ENCODE assay signal across 21 cellular contexts in genomic region chr9:133493428-133493827, GRCh38. TPM values are rescaled to one million over a fixed set of nuclear protein-coding genes. Genes with fewer than 3 reads are reported as not detected.
DNase-seq lines count a peak whose midpoint lies in the region; ATAC-seq and TF ChIP-seq lines count a peak whose summit lies in the region.
"Had no signal": no experiment of that assay in that cellular context is flagged by ENCODE, and none has a peak within 500 bp of the region (broad histone marks: within the 10 kb centered on the region; RNA-seq: fewer than 3 reads in every experiment).

No MANE protein-coding gene starts in this region.

- no peaks in the 10 kb centered on the region for H4K20me1 ChIP-seq in neural progenitor cell (ENCODE audit: low read depth)

- no peak for TF ChIP-seq CTCF in neural progenitor cell (IDR thresholded peaks at IDR 0.05)
- TF ChIP-seq CTCF in upper lobe of left lung (IDR thresholded peaks at IDR 0.05), result no peak

- H3K9ac ChIP-seq in neural progenitor cell, result no peak overlapping the region

- H3F3A ChIP-seq in neural progenitor cell (ENCODE audit: low read depth), result peaks cover 9% of the 10 kb centered on the region

- no peak for ATAC-seq in Right ventricle myocardium inferior
- ATAC-seq in left lobe of liver, result peak; percentile 15
- ATAC-seq in upper lobe of left lung (ENCODE audit: low FRiP score in 2 of 2), result no peak
- ATAC-seq in left colon, result no peak
- no peak for ATAC-seq in HG02852 (IDR thresholded peaks at IDR 0.05; ENCODE audit: unreplicated experiment)

- H3K9me3 ChIP-seq in neural progenitor cell (ENCODE audit: low read depth) (no peaks in the 10 kb centered on the region), upper lobe of left lung (no peaks in the 10 kb centered on the region)
- H3K9me3 ChIP-seq: BE2C had no signal

- TF ChIP-seq EP300 in upper lobe of left lung (IDR thresholded peaks at IDR 0.05), result peak in 3 of 4 donors; percentile 27 to 69 (median 61)

- H3K4me3 Mint-ChIP-seq in neural progenitor cell, result no peak overlapping the region
- H3K4me3 Mint-ChIP-seq: CD4-positive, alpha-beta T cell; IgD-negative memory B cell had no signal

- H3K27me3 ChIP-seq in neural progenitor cell (no peaks in the 10 kb centered on the region), upper lobe of left lung (no peaks in the 10 kb centered on the region)
- H3K27me3 ChIP-seq: BE2C had no signal

- H3K79me2 ChIP-seq in neural progenitor cell (ENCODE audit: low read depth), result no peaks in the 10 kb centered on the region

- H3K4me1 ChIP-seq in neural progenitor cell (no peaks in the 10 kb centered on the region), upper lobe of left lung (peaks cover under 1 to 18% (median 13%) of the 10 kb centered on the region in 4 donors)

- H3K36me3 ChIP-seq in neural progenitor cell, result no peaks in the 10 kb centered on the region
- no peaks in the 10 kb centered on the region for H3K36me3 ChIP-seq in upper lobe of left lung
- H3K36me3 ChIP-seq: BE2C had no signal

- intact Hi-C loops in Right ventricle myocardium inferior (cut with DNase I), result no loop called here
- intact Hi-C loops in cardiac septum (cut with DNase I), result no loop called here
- intact Hi-C loops in left colon (cut with DNase I, micrococcal nuclease), result no loop called here

- H3K27ac ChIP-seq in neural progenitor cell, result no peak overlapping the region
- peak overlapping the region; percentile 45 to 79 (median 61) for H3K27ac ChIP-seq in upper lobe of left lung

- no peak overlapping the region for H3K4me2 ChIP-seq in neural progenitor cell

- peaks cover 16% of the 10 kb centered on the region for H3K27me3 Mint-ChIP-seq in neural progenitor cell (ENCODE audit: insufficient read depth, low read depth)

- no peaks in the 10 kb centered on the region for H3K36me3 Mint-ChIP-seq in neural progenitor cell
- H3K36me3 Mint-ChIP-seq: IgD-negative memory B cell had no signal

- DNase-seq in Right ventricle myocardium inferior (ENCODE audit: missing footprints) (peak; percentile 51), cardiac septum (ENCODE audit: low spot score) (no peak), left lobe of liver (ENCODE audit: low spot score) (no peak), neural progenitor cell (ENCODE audit: low spot score) (no peak), upper lobe of left lung (peak in 1 of 2 donors; percentile 60), left colon (no peak), epidermal melanocyte (ENCODE audit: insufficient read length, low spot score) (no peak)
- DNase-seq: 8988T; BE2C; CD4-positive, alpha-beta T cell; DMS53; HCEC 1CT; NCI-H187; NCI-H345; NCI-H526 treated with DMSO at 0.1 percent for 48 hours had no signal

- peak overlapping the region; percentile 63 for H3K27ac Mint-ChIP-seq in neural progenitor cell
- H3K27ac Mint-ChIP-seq: CD4-positive, alpha-beta T cell; IgD-negative memory B cell had no signal

- 89 to 92% methylated on average over 5 to 7 of the region's 11 CpGs for WGBS in upper lobe of left lung, 2 donors

- no peaks in the 10 kb centered on the region for H3K9me3 Mint-ChIP-seq in neural progenitor cell
- H3K9me3 Mint-ChIP-seq: CD4-positive, alpha-beta T cell; IgD-negative memory B cell had no signal

- H3K4me3 ChIP-seq in neural progenitor cell, result no peak overlapping the region
- no peak overlapping the region for H3K4me3 ChIP-seq in upper lobe of left lung

- no peak overlapping the region for H2AFZ ChIP-seq in neural progenitor cell (replicated peaks)

- no peak for TF ChIP-seq POLR2A in upper lobe of left lung (IDR thresholded peaks at IDR 0.05)

- peaks cover 17% of the 10 kb centered on the region for H3K4me1 Mint-ChIP-seq in neural progenitor cell
- H3K4me1 Mint-ChIP-seq: IgD-negative memory B cell had no signal

RNA-seq across cellular contexts. Expression of gene SLC2A6, which starts 14.5 kb away (rescaled TPM):
- total RNA-seq in Right ventricle myocardium inferior, result 2.7 TPM
- 3.6 TPM for total RNA-seq in cardiac septum
- 1.3 TPM for total RNA-seq in left lobe of liver
- 2.3 and 8.8 TPM in 2 replicates for total RNA-seq in neural progenitor cell (ENCODE audit: low replicate concordance)
- total RNA-seq in upper lobe of left lung, result 10 to 100 TPM in 2 of 6 donors, 1 to 10 TPM in 4; 5.2 to 17.2 (median 7.5) TPM
- 1 to 10 TPM; 1.6 to 2.9 TPM for total RNA-seq in left colon

RNA-seq across cellular contexts. Expression of gene MYMK, which starts 31.3 kb away (rescaled TPM):
- total RNA-seq in Right ventricle myocardium inferior (not detected), cardiac septum (not detected), left lobe of liver (not detected), neural progenitor cell (ENCODE audit: low replicate concordance) (not detected in 2 replicates), upper lobe of left lung (not detected), left colon (not detected)
- total RNA-seq: CD4-positive, alpha-beta T cell; HT1080; OCI-LY7; RPMI7951 had no signal

RNA-seq across cellular contexts. Expression of gene CACFD1, which starts 33.6 kb away (rescaled TPM):
- 13.9 TPM for total RNA-seq in Right ventricle myocardium inferior
- 15.0 TPM for total RNA-seq in cardiac septum
- total RNA-seq in left lobe of liver, result 30.0 TPM
- 15.7 and 29.3 TPM in 2 replicates for total RNA-seq in neural progenitor cell (ENCODE audit: low replicate concordance)
- 10 to 100 TPM; 31.1 to 52.8 (median 38.5) TPM for total RNA-seq in upper lobe of left lung
- total RNA-seq in left colon, result 10 to 100 TPM; 66.1 to 75.4 TPM

RNA-seq across cellular contexts. Expression of gene ADAMTSL2, which starts 41.1 kb away (rescaled TPM):
- total RNA-seq in Right ventricle myocardium inferior (9.5 TPM), cardiac septum (9.6 TPM), left lobe of liver (18.0 TPM), neural progenitor cell (ENCODE audit: low replicate concordance) (0.30 and 0.99 TPM in 2 replicates), upper lobe of left lung (10 to 100 TPM in 4 of 6 donors, 1 to 10 TPM in 2; 1.4 to 34.8 (median 19.2) TPM), left colon (1 to 10 TPM; 1.2 to 1.3 TPM)
- total RNA-seq: HT1080, LHCN-M2 had no signal
